Comparison of ENCODE assay signal across 19 cellular contexts in genomic region chr9:124594215-124594614, GRCh38.
DNase-seq lines count a peak whose midpoint lies in the region; TF ChIP-seq lines count a peak whose summit lies in the region.
"Had no signal": no experiment of that assay in that cellular context is flagged by ENCODE, and none has a peak within 500 bp of the region (broad histone marks: within the 10 kb centered on the region; RNA-seq: fewer than 3 reads in every experiment).

No MANE protein-coding gene starts in this region.

- no peaks in the 10 kb centered on the region for H3K27me3 Mint-ChIP-seq in brain
- peaks cover 18% of the 10 kb centered on the region for H3K27me3 Mint-ChIP-seq in activated CD4-positive, alpha-beta T cell treated with anti-CD3 and anti-CD28 coated beads, Interleukin-2, amount 10 ng/mL, durations not matched to agents 7 days and 5 days

- TF ChIP-seq POLR2A in thyroid gland (IDR thresholded peaks at IDR 0.05): no peak

- H4K8ac ChIP-seq in mesenchymal stem cell (ENCODE audit: low read length): no peak overlapping the region

- peak overlapping the region; percentile 57 to 96 (median 94) for H3K27ac Mint-ChIP-seq in brain
- no peak overlapping the region for H3K27ac Mint-ChIP-seq in activated CD4-positive, alpha-beta T cell treated with anti-CD3 and anti-CD28 coated beads, Interleukin-2, amount 10 ng/mL, durations not matched to agents 7 days and 5 days
- H3K27ac Mint-ChIP-seq: activated naive CD8-positive, alpha-beta T cell treated with anti-CD3 and anti-CD28 coated beads, Interleukin-2, amount 50 U/mL, for 24 hours; B cell; stimulated activated naive B cell treated with anti-CD40 and anti-IgM and Interleukin-4, amounts not matched to agents 10 μg/mL and 1 μg/mL and 100 μg/mL, for 72 hours had no signal

- H3K4me3 ChIP-seq in mesenchymal stem cell (ENCODE audit: insufficient read depth in 1 of 2, low read depth in 1 of 2, low read length in 2 of 2): no peak overlapping the region
- H3K4me3 ChIP-seq in thyroid gland (replicated peaks in 1 of 3): no peak overlapping the region
- H3K4me3 ChIP-seq: ovary, sigmoid colon, transverse colon had no signal

- no peak overlapping the region for H2AFZ ChIP-seq in mesenchymal stem cell (ENCODE audit: low read depth, low read length)

- no peaks in the 10 kb centered on the region for H3K9me3 ChIP-seq in mesenchymal stem cell (ENCODE audit: control insufficient read depth, low read length)
- no peaks in the 10 kb centered on the region for H3K9me3 ChIP-seq in thyroid gland
- H3K9me3 ChIP-seq: ovary, sigmoid colon, transverse colon had no signal

- no peak overlapping the region for H2AK5ac ChIP-seq in mesenchymal stem cell (ENCODE audit: low read length, severe bottlenecking)

- TF ChIP-seq CTCF in brain (conservative IDR thresholded peaks at IDR 0.05) (no peak), thyroid gland (IDR thresholded peaks at IDR 0.05) (no peak)

- H3K4ac ChIP-seq in mesenchymal stem cell (ENCODE audit: low read depth in 1 of 2, low read length in 2 of 2): no peak overlapping the region

- CTCF ChIA-PET in activated CD4-positive, alpha-beta T cell treated with anti-CD3 and anti-CD28 coated beads, Interleukin-2, amount 10 ng/mL, durations not matched to agents 7 days and 5 days (lab: Charles Lee): interaction anchor here (0.6 to 1.9 kb wide), 2 partner anchors 10 to 43 kb away, joined by 3 to 5 read pairs; no protein-coding TSS in a partner anchor

- intact Hi-C loops in thyroid gland (cut with DNase I): no loop called here

- no peak overlapping the region for H2BK12ac ChIP-seq in mesenchymal stem cell (ENCODE audit: low read length in 2 of 2)

- H3K27me3 ChIP-seq in mesenchymal stem cell (ENCODE audit: control insufficient read depth in 1 of 2, insufficient read depth in 1 of 2, low read length in 2 of 2) (no peaks in the 10 kb centered on the region), thyroid gland (no peaks in the 10 kb centered on the region)
- H3K27me3 ChIP-seq: ovary, sigmoid colon, transverse colon had no signal

- POLR2A ChIA-PET in activated CD4-positive, alpha-beta T cell treated with anti-CD3 and anti-CD28 coated beads, Interleukin-2, amount 10 ng/mL, durations not matched to agents 7 days and 5 days (lab: Charles Lee): no interaction called here

- H3K23ac ChIP-seq in mesenchymal stem cell (ENCODE audit: low read length in 2 of 2): no peak overlapping the region

- no peak overlapping the region for H3K14ac ChIP-seq in mesenchymal stem cell (ENCODE audit: low read length in 2 of 2)

- H3K27ac ChIP-seq in mesenchymal stem cell (ENCODE audit: low read length, poor library complexity, severe bottlenecking): no peak overlapping the region
- H3K27ac ChIP-seq in thyroid gland: peak overlapping the region in 1 of 3 donors; percentile 35
- H3K27ac ChIP-seq: 22Rv1, ovary, transverse colon had no signal

- peaks cover 75% of the 10 kb centered on the region for H3K4me1 Mint-ChIP-seq in brain
- H3K4me1 Mint-ChIP-seq in activated CD4-positive, alpha-beta T cell treated with anti-CD3 and anti-CD28 coated beads, Interleukin-2, amount 10 ng/mL, durations not matched to agents 7 days and 5 days: no peaks in the 10 kb centered on the region
- H3K4me1 Mint-ChIP-seq: activated naive CD8-positive, alpha-beta T cell treated with anti-CD3 and anti-CD28 coated beads, Interleukin-2, amount 50 U/mL, for 24 hours; B cell had no signal

- H3K4me3 Mint-ChIP-seq in brain: peak overlapping the region; percentile 66 to 88 (median 80)
- H3K4me3 Mint-ChIP-seq in activated CD4-positive, alpha-beta T cell treated with anti-CD3 and anti-CD28 coated beads, Interleukin-2, amount 10 ng/mL, durations not matched to agents 7 days and 5 days: no peak overlapping the region
- H3K4me3 Mint-ChIP-seq: activated naive CD8-positive, alpha-beta T cell treated with anti-CD3 and anti-CD28 coated beads, Interleukin-2, amount 50 U/mL, for 24 hours; B cell; stimulated activated naive B cell treated with anti-CD40 and anti-IgM and Interleukin-4, amounts not matched to agents 10 μg/mL and 1 μg/mL and 100 μg/mL, for 72 hours had no signal

- H2BK120ac ChIP-seq in mesenchymal stem cell (ENCODE audit: low read depth, low read length): no peak overlapping the region

- H3K4me2 ChIP-seq in mesenchymal stem cell (ENCODE audit: low read length, poor library complexity, severe bottlenecking): no peak overlapping the region

- H3K79me1 ChIP-seq in mesenchymal stem cell (replicated peaks; ENCODE audit: low read length, poor library complexity, severe bottlenecking): peaks cover 3% of the 10 kb centered on the region

- H4K91ac ChIP-seq in mesenchymal stem cell (ENCODE audit: low read length): no peak overlapping the region

- DNase-seq in DMS 273 (lab: John Stamatoyannopoulos, UW; ENCODE audit: unreplicated experiment) (peak; percentile 55), DMS 273 treated with DMSO at 0.1 percent for 48 hours (lab: John Stamatoyannopoulos, UW) (no peak), mesenchymal stem cell (peak; percentile 38), thyroid gland (peak; percentile 10 to 17), DMS153 treated with DMSO at 0.1 percent for 48 hours (lab: John Stamatoyannopoulos, UW; ENCODE audit: unreplicated experiment) (no peak)
- no peak for DNase-seq in stimulated activated CD4-positive, alpha-beta T cell treated with anti-CD3 and anti-CD28 coated beads, Interleukin-2, amount 100 ng/mL, for 48 hours
- DNase-seq in activated CD4-positive, alpha-beta T cell treated with anti-CD3 and anti-CD28 coated beads, Interleukin-2, amount 10 ng/mL, durations not matched to agents 7 days and 5 days: no peak
- DNase-seq: activated naive CD8-positive, alpha-beta T cell treated with anti-CD3 and anti-CD28 coated beads, Interleukin-2, amount 50 U/mL, for 24 hours; COR-L47; erythroblast; left ventricle myocardium superior; NCI-H187 treated with DMSO at 0.1 percent for 48 hours; ovary; sigmoid colon; stimulated activated naive B cell treated with anti-CD40 and anti-IgM and Interleukin-4, amounts not matched to agents 10 μg/mL and 1 μg/mL and 100 μg/mL, for 72 hours; transverse colon had no signal

- H3K36me3 Mint-ChIP-seq in brain: no peaks in the 10 kb centered on the region
- H3K36me3 Mint-ChIP-seq in activated CD4-positive, alpha-beta T cell treated with anti-CD3 and anti-CD28 coated beads, Interleukin-2, amount 10 ng/mL, durations not matched to agents 7 days and 5 days (ENCODE audit: low read depth): no peaks in the 10 kb centered on the region

- H3K18ac ChIP-seq in mesenchymal stem cell (ENCODE audit: low read depth in 1 of 2, low read length in 2 of 2): no peak overlapping the region

- H3K9me3 Mint-ChIP-seq in brain: no peaks in the 10 kb centered on the region
- no peaks in the 10 kb centered on the region for H3K9me3 Mint-ChIP-seq in activated CD4-positive, alpha-beta T cell treated with anti-CD3 and anti-CD28 coated beads, Interleukin-2, amount 10 ng/mL, durations not matched to agents 7 days and 5 days
- H3K9me3 Mint-ChIP-seq: activated naive CD8-positive, alpha-beta T cell treated with anti-CD3 and anti-CD28 coated beads, Interleukin-2, amount 50 U/mL, for 24 hours; stimulated activated naive B cell treated with anti-CD40 and anti-IgM and Interleukin-4, amounts not matched to agents 10 μg/mL and 1 μg/mL and 100 μg/mL, for 72 hours had no signal

- peak overlapping the region; percentile 2 for H3K9ac ChIP-seq in mesenchymal stem cell (ENCODE audit: low read length)

- 2% methylated on average over 2 of the region's 3 CpGs for WGBS in mesenchymal stem cell
- WGBS in thyroid gland, 2 donors: 38% methylated on average over 3 of the region's 3 CpGs

- H2BK15ac ChIP-seq in mesenchymal stem cell (ENCODE audit: low read depth, poor library complexity, severe bottlenecking): no peak overlapping the region

- peaks cover 1% of the 10 kb centered on the region for H3K4me1 ChIP-seq in mesenchymal stem cell (ENCODE audit: control insufficient read depth, insufficient read depth, low read depth, low read length)
- peaks cover 29 to 55% of the 10 kb centered on the region in 2 donors for H3K4me1 ChIP-seq in thyroid gland

- H3K36me3 ChIP-seq in mesenchymal stem cell (ENCODE audit: control insufficient read depth in 1 of 2, insufficient read depth in 2 of 2, low read depth in 1 of 2, low read length in 2 of 2) (no peaks in the 10 kb centered on the region), thyroid gland (no peaks in the 10 kb centered on the region)
- H3K36me3 ChIP-seq: ovary, sigmoid colon, transverse colon had no signal

- H2BK5ac ChIP-seq in mesenchymal stem cell (ENCODE audit: low read depth, low read length, poor library complexity, severe bottlenecking): no peak overlapping the region

Comparison
In these comparisons a context has a peak if more than half of its experiments do, and no peak if none do; other contexts are left out.
1. DNase-seq: peak in DMS 273 (single experiment), mesenchymal stem cell (single experiment) and thyroid gland (2 of 2); none in DMS 273 treated with DMSO at 0.1 percent for 48 hours (single experiment), stimulated activated CD4-positive, alpha-beta T cell treated with anti-CD3 and anti-CD28 coated beads, Interleukin-2, amount 100 ng/mL, for 48 hours (0 of 2), activated CD4-positive, alpha-beta T cell treated with anti-CD3 and anti-CD28 coated beads, Interleukin-2, amount 10 ng/mL, durations not matched to agents 7 days and 5 days (single experiment) and DMS153 treated with DMSO at 0.1 percent for 48 hours (single experiment).